In genomic region chr1:217495249-217495648, GRCh38 we compare ENCODE assay signal across 1 cellular context.
TF ChIP-seq lines count a peak whose summit lies in the region.

No MANE protein-coding gene starts in this region.

TF ChIP-seq in GM12878, 131 proteins besides CTCF, POLR2A, EP300 and RAD21 (continued from another document and continues in another):
- TF ChIP-seq NKRF (conservative IDR thresholded peaks at IDR 0.05) (no peak), CEBPB (IDR thresholded peaks at IDR 0.05; ENCODE audit: borderline replicate concordance in 1 of 2, low read depth in 2 of 2, low read length in 2 of 2) (no peak), NRF1 (conservative IDR thresholded peaks at IDR 0.05; ENCODE audit: low read depth, low read length) (no peak), EZH2 (IDR thresholded peaks at IDR 0.05; ENCODE audit: borderline replicate concordance, control insufficient read depth, low read depth, low read length) (no peak), E4F1 (IDR thresholded peaks at IDR 0.05; ENCODE audit: borderline replicate concordance, partially characterized antibody) (no peak), ZBTB33 (IDR thresholded peaks at IDR 0.05) (no peak), ZBTB4 (CRISPR knock-in tag; IDR thresholded peaks at IDR 0.05) (no peak), JUND (IDR thresholded peaks at IDR 0.05; ENCODE audit: low read depth, low read length) (no peak), MXI1 (IDR thresholded peaks at IDR 0.05; ENCODE audit: low read depth, low read length) (no peak), PRDM15 (CRISPR knock-in tag; IDR thresholded peaks at IDR 0.05) (no peak), CREM (IDR thresholded peaks at IDR 0.05; ENCODE audit: low read depth) (0 out of 2 replicates have a peak, but pooled peaks have one; percentile 20), PBX3 (IDR thresholded peaks at IDR 0.05; ENCODE audit: insufficient replicate concordance, low read depth, low read length) (no peak), USF2 (IDR thresholded peaks at IDR 0.05; ENCODE audit: borderline replicate concordance, low read depth, low read length) (no peak), ZNF217 (IDR thresholded peaks at IDR 0.05) (peak; percentile 98), CHD1 (IDR thresholded peaks at IDR 0.05; ENCODE audit: low read depth, low read length) (no peak), SPI1 (IDR thresholded peaks at IDR 0.05; ENCODE audit: borderline replicate concordance, insufficient read depth, low read depth, low read length) (0 out of 2 replicates have a peak, but pooled peaks have one; percentile 18), WRNIP1 (IDR thresholded peaks at IDR 0.05; ENCODE audit: borderline replicate concordance, low read depth, low read length) (no peak), STAT1 (conservative IDR thresholded peaks at IDR 0.05) (no peak), ZBED1 (IDR thresholded peaks at IDR 0.05; ENCODE audit: borderline replicate concordance) (0 out of 2 replicates have a peak, but pooled peaks have one; percentile 35), BMI1 (IDR thresholded peaks at IDR 0.05; ENCODE audit: borderline replicate concordance) (no peak), IRF3 (IDR thresholded peaks at IDR 0.05) (no peak), ASH2L (IDR thresholded peaks at IDR 0.05; ENCODE audit: borderline replicate concordance, low read depth) (no peak), RBBP5 (conservative IDR thresholded peaks at IDR 0.05) (no peak), NBN (IDR thresholded peaks at IDR 0.05) (no peak), KAT2A (conservative IDR thresholded peaks at IDR 0.05; ENCODE audit: control insufficient read depth, low read depth, low read length) (no peak), CHD2 (IDR thresholded peaks at IDR 0.05; ENCODE audit: borderline replicate concordance, low read depth, low read length) (no peak), STAT3 (IDR thresholded peaks at IDR 0.05; ENCODE audit: low read depth, low read length) (no peak), TCF12 (IDR thresholded peaks at IDR 0.05; ENCODE audit: low read depth, low read length) (no peak), MYB (IDR thresholded peaks at IDR 0.05; ENCODE audit: borderline replicate concordance, low read depth, low read length) (no peak), EED (IDR thresholded peaks at IDR 0.05; ENCODE audit: low read depth) (peak; percentile 13; the same call in 1 of the 2 replicates), KLF5 (IDR thresholded peaks at IDR 0.05; ENCODE audit: partially characterized antibody) (no peak), TCF3 (IDR thresholded peaks at IDR 0.05; ENCODE audit: borderline replicate concordance, insufficient read depth, low read depth, low read length) (no peak), CBX3 (IDR thresholded peaks at IDR 0.05; ENCODE audit: borderline replicate concordance, low read depth) (no peak), SMAD1 (IDR thresholded peaks at IDR 0.05; ENCODE audit: low read depth, partially characterized antibody) (no peak), IRF4 (IDR thresholded peaks at IDR 0.05; ENCODE audit: low read depth, low read length) (peak; percentile 53; the same call in 1 of the 2 replicates), NFIC (IDR thresholded peaks at IDR 0.05; ENCODE audit: low read depth, low read length) (peak; percentile 81), NFXL1 (IDR thresholded peaks at IDR 0.05; ENCODE audit: borderline replicate concordance) (no peak), IKZF2 (IDR thresholded peaks at IDR 0.05) (0 out of 4 replicates have a peak, but pooled peaks of 1 of the 2 experiments have one; percentile 39), NR2F1 (conservative IDR thresholded peaks at IDR 0.05) (no peak), MTA3 (IDR thresholded peaks at IDR 0.05; ENCODE audit: borderline replicate concordance, low read length) (no peak), GATAD2B (conservative IDR thresholded peaks at IDR 0.05; ENCODE audit: low read depth) (no peak), TARDBP (IDR thresholded peaks at IDR 0.05; ENCODE audit: borderline replicate concordance) (no peak), RCOR1 (conservative IDR thresholded peaks at IDR 0.05; ENCODE audit: low read depth, low read length) (no peak), E2F4 (IDR thresholded peaks at IDR 0.05; ENCODE audit: low read depth, low read length) (no peak), DPF2 (IDR thresholded peaks at IDR 0.05) (peak; percentile 73), SREBF1 (IDR thresholded peaks at IDR 0.05; ENCODE audit: low read length) (no peak), MEF2A (IDR thresholded peaks at IDR 0.05; ENCODE audit: insufficient read depth, low read depth, low read length) (no peak), RUNX3 (IDR thresholded peaks at IDR 0.05; ENCODE audit: low read length) (0 out of 2 replicates have a peak, but pooled peaks have one; percentile 21), SIX5 (IDR thresholded peaks at IDR 0.05; ENCODE audit: low read depth, low read length, severe bottlenecking) (no peak), BACH1 (IDR thresholded peaks at IDR 0.05; ENCODE audit: borderline replicate concordance) (no peak)
